Comparison of ENCODE assay signal across 29 cellular contexts in the genomic region with DNA sequence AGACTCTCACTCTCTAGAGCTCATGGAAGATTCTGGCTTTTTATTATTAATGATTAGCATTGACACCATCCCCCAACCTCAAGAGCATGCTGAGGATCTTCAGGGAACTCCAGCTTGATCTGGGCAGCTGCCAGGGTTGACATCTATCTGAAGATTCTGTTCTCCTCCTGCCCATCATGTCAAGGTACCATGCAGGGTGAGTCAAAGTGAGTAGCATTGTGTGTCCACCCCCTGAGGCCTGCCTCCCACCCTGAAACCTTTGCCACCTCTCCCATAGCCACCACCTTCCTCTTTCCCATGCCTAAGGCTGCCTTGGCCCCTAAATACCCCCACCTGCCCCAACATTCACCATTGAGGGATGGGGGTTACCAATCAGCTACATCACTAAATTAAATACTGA.
"Had no signal": no experiment of that assay in that cellular context is flagged by ENCODE, and none has a peak within 500 bp of the region (broad histone marks: within the 10 kb centered on the region; RNA-seq: fewer than 3 reads in every experiment).

No MANE protein-coding gene starts in this region.

- H3K4me3 ChIP-seq: MG63, PC-9, SJCRH30, SK-N-MC had no signal

- H3K9me3 ChIP-seq: MG63, SJCRH30 had no signal

- H2AFZ ChIP-seq: PC-9 had no signal

- H3K4me1 ChIP-seq: SJCRH30 had no signal

- H3K4me2 ChIP-seq: PC-9 had no signal

- H3K36me3 ChIP-seq: MG63, SJCRH30 had no signal

- DNase-seq: Kasumi-1, KG1, MG63, NCI-H1048, NCI-H1092 treated with DMSO at 0.1 percent for 48 hours, NCI-H1105 treated with DMSO at 0.1 percent for 48 hours, NCI-H1436, NCI-H1694, NCI-H187, NCI-H1930, NCI-H2029 treated with DMSO at 0.1 percent for 48 hours, NCI-H2081 treated with DMSO at 0.1 percent for 48 hours, NCI-H2107, NCI-H2171, NCI-H226, NCI-H446 treated with DMSO at 0.1 percent for 48 hours, NCI-H510A, NCI-H524, NCI-H526, NCI-H748 treated with DMSO at 0.1 percent for 48 hours, NCI-H82, PC-9, SHP77, SIG-M5, SJCRH30 had no signal

- H3K27me3 ChIP-seq: MG63, SJCRH30 had no signal

- H3K27ac ChIP-seq: PC-9, RWPE1, SJCRH30, SK-N-MC had no signal

- ATAC-seq: Panc1, SK-N-SH treated with all-trans-retinoic acid at 6 μM for 48 hours had no signal
